8 cellular contexts compared by ENCODE assay signal in the genomic region with DNA sequence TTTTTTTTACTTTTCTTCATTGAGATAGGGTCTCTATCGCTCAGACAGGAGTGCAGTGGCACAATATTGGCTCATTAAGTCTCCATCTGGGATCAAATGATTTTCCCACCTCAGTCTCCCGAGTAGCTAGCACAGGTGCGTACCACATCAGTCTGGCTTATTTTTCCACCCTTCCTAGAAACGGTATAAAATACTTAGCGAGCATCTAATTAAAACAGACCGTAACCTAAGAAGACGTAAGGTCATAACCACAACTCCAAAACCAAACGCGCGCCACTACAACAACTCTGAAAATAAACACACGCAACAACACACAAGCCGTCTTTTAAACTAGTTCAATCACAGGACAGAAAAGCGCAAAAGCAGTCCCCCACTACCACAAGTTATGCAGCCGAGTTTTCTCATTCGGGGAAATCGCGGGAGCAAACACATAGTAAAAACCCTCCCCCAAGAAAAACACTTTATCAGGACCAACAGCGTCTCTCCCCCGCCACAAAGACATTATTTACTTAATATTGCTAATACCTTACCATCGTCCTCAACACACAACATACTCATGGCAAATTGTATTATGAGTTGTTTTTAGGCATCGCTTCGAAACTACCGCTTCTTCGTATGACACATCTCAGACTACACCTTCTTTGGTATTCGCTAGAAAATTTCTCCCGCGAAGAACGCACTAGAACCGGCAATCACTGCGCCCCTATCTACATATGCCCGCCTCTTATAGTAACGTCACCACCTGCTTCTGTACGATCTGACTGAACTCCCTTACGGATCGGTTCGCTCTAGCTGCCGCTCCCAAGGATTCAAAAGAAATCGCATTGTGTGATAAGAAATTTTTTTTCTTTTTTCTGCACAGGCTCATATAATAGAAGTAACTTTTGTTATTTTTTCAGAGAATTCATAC. TPM values are rescaled to one million over a fixed set of nuclear protein-coding genes. Genes with fewer than 3 reads are reported as not detected.
DNase-seq lines count a peak whose midpoint lies in the region; ATAC-seq, FAIRE-seq and TF ChIP-seq lines count a peak whose summit lies in the region.

No MANE protein-coding gene starts in this region.

- CTCF ChIA-PET in activated B cell treated with CpG ODN at 0.5 μM for 24 hours (lab: Charles Lee), result no interaction called here

- H3K36me3 ChIP-seq in spleen, result no peaks in the 10 kb centered on the region

- peaks cover 13% of the 10 kb centered on the region for H3K4me1 Mint-ChIP-seq in activated B cell treated with CpG ODN at 0.5 μM for 24 hours
- peaks cover 17% of the 10 kb centered on the region for H3K4me1 Mint-ChIP-seq in central memory CD8-positive, alpha-beta T cell

- peak overlapping the region; percentile 71 to 89 (median 86) for H3K27ac ChIP-seq in spleen

- DNase-seq in NCI-H2196 treated with DMSO at 0.1 percent for 48 hours (lab: John Stamatoyannopoulos, UW; ENCODE audit: unreplicated experiment) (peak; percentile 81), activated B cell treated with CpG ODN at 0.5 μM for 24 hours (peak; percentile 57), iris pigment epithelial cell (ENCODE audit: low read depth) (peak; percentile 99), spleen (peak; percentile 77)
- peak; percentile 77 to 89 for DNase-seq in central memory CD8-positive, alpha-beta T cell (ENCODE audit: low spot score in 2 of 2)

- TF ChIP-seq CTCF in activated B cell treated with CpG ODN at 0.5 μM for 24 hours (IDR thresholded peaks at IDR 0.05) (no peak), spleen (IDR thresholded peaks at IDR 0.05 in 8 of 11, conservative IDR thresholded peaks at IDR 0.05 in 3 of 11) (peak in 1 of 11 experiments; percentile 15)

- peak; percentile 57 for FAIRE-seq in A204.1 (lab: Jason Lieb, UNC)

- peaks cover 3% of the 10 kb centered on the region for H3K36me3 Mint-ChIP-seq in activated B cell treated with CpG ODN at 0.5 μM for 24 hours (ENCODE audit: low read depth)
- H3K36me3 Mint-ChIP-seq in central memory CD8-positive, alpha-beta T cell (ENCODE audit: insufficient read depth), result peaks cover 27% of the 10 kb centered on the region

- peaks cover 0 to 20% (median 7%) of the 10 kb centered on the region in 6 donors for H3K4me1 ChIP-seq in spleen

- intact Hi-C loops in activated B cell treated with CpG ODN at 0.5 μM for 24 hours (cut with micrococcal nuclease) (loop anchor here (1.0 to 2.0 kb wide), 7 partner anchors 27 to 448 kb away; partner anchors contain the start of genes RAD51C, TEX14 and TRIM37), spleen (cut with DNase I; ENCODE audit: low total_unique reads) (no loop called here)

- H3K27me3 ChIP-seq in spleen (replicated peaks in 1 of 7), result no peaks in the 10 kb centered on the region

- 1 to 2% (median 2%) methylated on average over 38 of the region's 38 CpGs for WGBS in spleen, 5 donors

- H3K4me3 ChIP-seq in spleen, result peak overlapping the region; percentile 27 to 64 (median 38)

- H3K4me3 Mint-ChIP-seq in activated B cell treated with CpG ODN at 0.5 μM for 24 hours, result peak overlapping the region; percentile 84
- peak overlapping the region; percentile 88 for H3K4me3 Mint-ChIP-seq in central memory CD8-positive, alpha-beta T cell

- peak; percentile 48 to 100 (median 93) for TF ChIP-seq POLR2A in spleen (IDR thresholded peaks at IDR 0.05)

- H3K27me3 Mint-ChIP-seq in activated B cell treated with CpG ODN at 0.5 μM for 24 hours, result no peaks in the 10 kb centered on the region
- no peaks in the 10 kb centered on the region for H3K27me3 Mint-ChIP-seq in central memory CD8-positive, alpha-beta T cell

- ATAC-seq in GM18858 (IDR thresholded peaks at IDR 0.05; ENCODE audit: unreplicated experiment), result peak; percentile 55
- ATAC-seq in HG03097 (IDR thresholded peaks at IDR 0.05; ENCODE audit: low FRiP score, unreplicated experiment), result peak; percentile 55
- ATAC-seq in activated B cell treated with CpG ODN at 0.5 μM for 24 hours (ENCODE audit: low read depth), result peak; percentile 79
- peak; percentile 85 for ATAC-seq in central memory CD8-positive, alpha-beta T cell (replicated peaks; ENCODE audit: extremely low read depth, poor library complexity, severe bottlenecking)

- H3K9me3 Mint-ChIP-seq in activated B cell treated with CpG ODN at 0.5 μM for 24 hours, result no peaks in the 10 kb centered on the region
- H3K9me3 Mint-ChIP-seq in central memory CD8-positive, alpha-beta T cell, result no peaks in the 10 kb centered on the region

- H3K27ac Mint-ChIP-seq in activated B cell treated with CpG ODN at 0.5 μM for 24 hours, result peak overlapping the region; percentile 100
- peak overlapping the region; percentile 100 for H3K27ac Mint-ChIP-seq in central memory CD8-positive, alpha-beta T cell (ENCODE audit: low read depth)

- POLR2A ChIA-PET in activated B cell treated with CpG ODN at 0.5 μM for 24 hours (lab: Charles Lee), result interaction anchor here (0.6 to 11.2 kb wide), 26 partner anchors 10 to 811 kb away, joined by 3 to 321 read pairs (median 4); partner anchors contain the start of genes HSF5, MTMR4, RAD51C and TEX14

- H3K9me3 ChIP-seq in spleen, result no peaks in the 10 kb centered on the region

RNA-seq across cellular contexts. Expression of gene TEX14, which starts 32.8 kb away (rescaled TPM):
- total RNA-seq in activated B cell treated with CpG ODN at 0.5 μM for 24 hours (0.16 and 0.42 TPM in 2 replicates), spleen (under 1 TPM in 6 of 7 donors, not detected in 1; 0.25 to 0.70 (median 0.45) TPM)
- polyA plus RNA-seq in spleen, result under 1 TPM; 0.17 to 0.42 (median 0.30) TPM

RNA-seq across cellular contexts. Expression of gene RAD51C, which starts 33.3 kb away (rescaled TPM):
- total RNA-seq in activated B cell treated with CpG ODN at 0.5 μM for 24 hours (32.8 and 36.8 TPM in 2 replicates), spleen (10 to 100 TPM; 19.6 to 26.3 (median 21.0) TPM)
- 10 to 100 TPM; 23.1 to 28.5 (median 25.2) TPM for polyA plus RNA-seq in spleen

Comparison
In these comparisons a context has a peak if more than half of its experiments do, and no peak if none do; other contexts are left out.
1. Peak in every context shown above with its lines: DNase-seq, ATAC-seq, H3K4me3 ChIP-seq and H3K27ac ChIP-seq.